34 cellular contexts compared by ENCODE assay signal in the genomic region with DNA sequence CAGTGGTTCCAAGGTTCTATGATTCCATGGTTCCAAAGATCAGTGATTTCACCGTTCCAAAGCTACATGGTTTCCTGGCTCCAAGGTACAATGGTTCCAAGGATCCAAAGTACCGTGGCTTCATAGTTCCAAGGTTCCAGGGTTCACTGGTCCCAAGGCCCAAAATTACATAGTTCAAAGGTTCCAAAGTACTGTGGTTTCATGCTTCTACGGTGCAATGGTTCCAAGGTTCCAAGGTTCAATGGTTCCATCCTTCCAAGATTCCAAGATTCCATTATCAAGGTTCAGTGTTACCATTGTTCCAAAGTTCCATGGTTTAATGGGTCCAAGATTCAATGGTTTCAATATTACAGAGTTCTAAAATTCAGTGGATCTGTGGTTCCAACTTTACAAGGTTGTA. TPM values are rescaled to one million over a fixed set of nuclear protein-coding genes. Genes with fewer than 3 reads are reported as not detected.
"Had no signal": no experiment of that assay in that cellular context is flagged by ENCODE, and none has a peak within 500 bp of the region (broad histone marks: within the 10 kb centered on the region; RNA-seq: fewer than 3 reads in every experiment).

No MANE protein-coding gene starts in this region.

- H3K36me3 ChIP-seq: adrenal gland, ascending aorta, brain microvascular endothelial cell, breast epithelium, cardiac muscle cell had no signal

- FAIRE-seq: astrocyte, bronchial epithelial cell had no signal

- H3K9me3 ChIP-seq: adrenal gland, ascending aorta, body of pancreas, breast epithelium had no signal

- H3K27me3 ChIP-seq: adrenal gland, ascending aorta, body of pancreas, brain microvascular endothelial cell, breast epithelium, cardiac muscle cell had no signal

- ATAC-seq: activated naive CD4-positive, alpha-beta T cell treated with anti-CD3 and anti-CD28 coated beads, Interleukin-2, amount 50 U/mL, for 72 hours; activated naive CD8-positive, alpha-beta T cell treated with anti-CD3 and anti-CD28 coated beads, Interleukin-2, amount 50 U/mL, for 24 hours; activated T-cell treated with anti-CD3 and anti-CD28 coated beads, Interleukin-2, amount 50 U/mL, for 4 hours; activated T-cell treated with anti-CD3 and anti-CD28 coated beads, Interleukin-2, amount 50 U/mL, for 72 hours; activated T-helper 17 cell treated with anti-CD3 and anti-CD28 coated beads, Interleukin-2, amount 50 U/mL, for 72 hours; body of pancreas had no signal

- H3K4me1 ChIP-seq: adrenal gland, body of pancreas, breast epithelium had no signal

- H3K27ac ChIP-seq: adrenal gland, ascending aorta, body of pancreas, brain microvascular endothelial cell, breast epithelium, cardiac muscle cell had no signal

- DNase-seq: activated effector memory CD4-positive, alpha-beta T cell treated with anti-CD3 and anti-CD28 coated beads, Interleukin-2, amount 50 U/mL, for 16 hours; activated effector memory CD4-positive, alpha-beta T cell treated with Interleukin-2 at 50 U/mL for 16 hours; activated gamma-delta T cell; activated gamma-delta T cell treated with Interleukin-2 at 50 U/mL for 16 hours; activated naive CD4-positive, alpha-beta T cell; activated naive CD4-positive, alpha-beta T cell treated with anti-CD3 and anti-CD28 coated beads for 36 hours; activated naive CD4-positive, alpha-beta T cell treated with anti-CD3 and anti-CD28 coated beads, Interleukin-2, amount 10 ng/mL, durations not matched to agents 7 days and 5 days; activated naive CD4-positive, alpha-beta T cell treated with anti-CD3 and anti-CD28 coated beads, Interleukin-2, amount 50 U/mL, for 16 hours; activated naive CD4-positive, alpha-beta T cell treated with Interleukin-2 at 50 U/mL for 16 hours; activated naive CD8-positive, alpha-beta T cell treated with anti-CD3 and anti-CD28 coated beads for 36 hours; activated naive CD8-positive, alpha-beta T cell treated with anti-CD3 and anti-CD28 coated beads, Interleukin-2, amount 10 ng/mL, durations not matched to agents 7 days and 5 days; activated naive CD8-positive, alpha-beta T cell treated with anti-CD3 and anti-CD28 coated beads, Interleukin-2, amount 50 U/mL, for 24 hours; activated T-cell treated with anti-CD3 and anti-CD28 coated beads, Interleukin-2, amount 50 U/mL, for 4 hours; activated T-cell treated with anti-CD3 and anti-CD28 coated beads, Interleukin-2, amount 50 U/mL, for 48 hours; activated T-cell treated with anti-CD3 and anti-CD28 coated beads, Interleukin-2, amount 50 U/mL, for 72 hours; amniotic stem cell; amygdala; anterior cingulate cortex; aorta; body of pancreas; brain microvascular endothelial cell; caudate nucleus; central memory CD4-positive, alpha-beta T cell; cerebellar nuclear complex had no signal

- H3K4me3 ChIP-seq: adrenal gland, ascending aorta, body of pancreas, breast epithelium, cardiac muscle cell had no signal

RNA-seq across cellular contexts. Expression of a gene that starts 43.0 kb away (rescaled TPM):
- total RNA-seq: activated naive CD8-positive, alpha-beta T cell treated with anti-CD3 and anti-CD28 coated beads, Interleukin-2, amount 10 ng/mL, durations not matched to agents 7 days and 5 days had no signal

RNA-seq across cellular contexts. Expression of a gene that starts 52.0 kb away (rescaled TPM):
- total RNA-seq: activated naive CD4-positive, alpha-beta T cell treated with anti-CD3 and anti-CD28 coated beads for 36 hours; activated naive CD4-positive, alpha-beta T cell treated with anti-CD3 and anti-CD28 coated beads, Interleukin-2, amount 50 U/mL, for 72 hours; activated naive CD8-positive, alpha-beta T cell treated with anti-CD3 and anti-CD28 coated beads for 36 hours; activated naive CD8-positive, alpha-beta T cell treated with anti-CD3 and anti-CD28 coated beads, Interleukin-2, amount 10 ng/mL, durations not matched to agents 7 days and 5 days; activated T-helper 1 cell treated with anti-CD3 and anti-CD28 coated beads, Interleukin-12 subunit alpha, Interleukin-12 subunit beta, Interleukin-2, Interleukin-4 antibody, amounts not matched to agents 30 ng/mL and 10 ng/mL and 1 ng/mL, durations not matched to agents 14 hours and 24 hours and 36 hours; activated T-helper 17 cell treated with anti-CD3 and anti-CD28 coated beads, Interleukin-2, amount 50 U/mL, for 72 hours; activated T-helper 2 cell treated with anti-CD3 and anti-CD28 coated beads, Interferon-gamma antibody, Interleukin-2, Interleukin-4, amounts not matched to agents 10 μg/mL and 5 μg/mL and 100 μg/mL, durations not matched to agents 14 hours and 24 hours and 36 hours; bronchial epithelial cell had no signal
